In genomic region chr7:22718200-22718711, GRCh38 we compare ENCODE assay signal across 1 cellular context.
TF ChIP-seq lines count a peak whose summit lies in the region.

No MANE protein-coding gene starts in this region.

TF ChIP-seq in IMR-90, 13 proteins besides CTCF, POLR2A, EP300 and RAD21 (continued from another document):
- TF ChIP-seq MAZ (IDR thresholded peaks at IDR 0.05; ENCODE audit: borderline replicate concordance, low read depth, low read length), result 0 out of 2 replicates have a peak, but pooled peaks have one; percentile 8
- TF ChIP-seq ELK1 (IDR thresholded peaks at IDR 0.05; ENCODE audit: borderline replicate concordance, low read depth, low read length), result no peak
- peak; percentile 82 for TF ChIP-seq CEBPB (IDR thresholded peaks at IDR 0.05; ENCODE audit: low read depth, low read length)
- peak; percentile 78; the same call in 1 of the 2 replicates for TF ChIP-seq FOS (IDR thresholded peaks at IDR 0.05; ENCODE audit: low read depth, low read length)
- TF ChIP-seq CHD1 (IDR thresholded peaks at IDR 0.05; ENCODE audit: low read depth, low read length), result no peak
